16 cellular contexts compared by ENCODE assay signal in genomic region chr17:27810902-27811557, GRCh38. TPM values are rescaled to one million over a fixed set of nuclear protein-coding genes. Genes with fewer than 3 reads are reported as not detected.
A peak's percentile ranks its signal among the peaks of the same experiment; 100 is the strongest.
DNase-seq lines count a peak whose midpoint lies in the region; ATAC-seq, FAIRE-seq and TF ChIP-seq lines count a peak whose summit lies in the region.
"Had no signal": no experiment of that assay in that cellular context is flagged by ENCODE, and none has a peak within 500 bp of the region (broad histone marks: within the 10 kb centered on the region; RNA-seq: fewer than 3 reads in every experiment).

No MANE protein-coding gene starts in this region.

- peaks cover 43% of the 10 kb centered on the region for H3K4me1 Mint-ChIP-seq in stimulated activated memory B cell treated with anti-CD40 and anti-IgM and Interleukin-4, amounts not matched to agents 10 μg/mL and 1 μg/mL and 100 μg/mL, for 72 hours

- no peak overlapping the region for H3K4me3 ChIP-seq in OCI-LY3 (ENCODE audit: low read length)
- no peak overlapping the region for H3K4me3 ChIP-seq in endothelial cell of umbilical vein (replicated peaks in 1 of 3; ENCODE audit: insufficient read depth in 1 of 3, low read depth in 1 of 3, low read length in 3 of 3)
- H3K4me3 ChIP-seq: prostate gland, tibial artery had no signal

- no peak for TF ChIP-seq POLR2A in endothelial cell of umbilical vein (IDR thresholded peaks at IDR 0.05; ENCODE audit: low read depth, low read length)

- no peak for ATAC-seq in activated naive CD4-positive, alpha-beta T cell treated with anti-CD3 and anti-CD28 coated beads, Interleukin-2, amount 50 U/mL, for 72 hours
- no peak for ATAC-seq in stimulated activated memory B cell treated with anti-CD40 and anti-IgM and Interleukin-4, amounts not matched to agents 10 μg/mL and 1 μg/mL and 100 μg/mL, for 72 hours
- no peak for ATAC-seq in omental fat pad (ENCODE audit: low FRiP score)

- POLR2A ChIA-PET in endothelial cell of umbilical vein (lab: Charles Lee): no interaction called here

- dilution Hi-C loops in endothelial cell of umbilical vein (cut with MboI; ENCODE audit: extremely low pct_ligation_motif_present, low sequenced_read_pairs): no loop called here

- no peak overlapping the region for H3K4me3 Mint-ChIP-seq in stimulated activated memory B cell treated with anti-CD40 and anti-IgM and Interleukin-4, amounts not matched to agents 10 μg/mL and 1 μg/mL and 100 μg/mL, for 72 hours
- H3K4me3 Mint-ChIP-seq: brain had no signal

- BruUV-seq in endothelial cell of umbilical vein (replicated peaks; lab: Mats Ljungman, UMichigan): no TSS peak

- no peak overlapping the region for H2AFZ ChIP-seq in OCI-LY3 (ENCODE audit: low read depth, low read length)
- H2AFZ ChIP-seq in endothelial cell of umbilical vein (ENCODE audit: low read depth, low read length): no peak overlapping the region

- CTCF ChIA-PET in endothelial cell of umbilical vein (lab: Charles Lee): interaction anchor here (1.0 to 12.6 kb wide), 2 partner anchors 8 to 70 kb away, joined by 4 to 545 read pairs; no protein-coding TSS in a partner anchor

- no peaks in the 10 kb centered on the region for H3K9me3 ChIP-seq in OCI-LY3 (ENCODE audit: insufficient read depth, low read length)
- no peaks in the 10 kb centered on the region for H3K9me3 ChIP-seq in endothelial cell of umbilical vein (replicated peaks; ENCODE audit: control insufficient read depth, insufficient read depth, low read length)
- H3K9me3 ChIP-seq: prostate gland, tibial artery had no signal

- DNase-seq in activated naive CD4-positive, alpha-beta T cell treated with anti-CD3 and anti-CD28 coated beads, Interleukin-2, amount 50 U/mL, for 72 hours (ENCODE audit: low spot score in 2 of 2): no peak
- no peak for DNase-seq in activated naive CD4-positive, alpha-beta T cell (lab: John Stamatoyannopoulos, UW)
- DNase-seq in endothelial cell of umbilical vein (ENCODE audit: low read depth, low spot score) (peak; percentile 10), omental fat pad (ENCODE audit: low spot score) (no peak)
- DNase-seq in stimulated activated CD8-positive, alpha-beta memory T cell treated with anti-CD3 and anti-CD28 coated beads, Interleukin-4, amount 100 ng/mL, for 48 hours: no peak
- no peak for DNase-seq in activated CD4-positive, CD25-positive, alpha-beta regulatory T cell treated with anti-CD3 and anti-CD28 coated beads, Interleukin-2, amount 50 U/mL, for 72 hours
- DNase-seq: activated T-cell treated with anti-CD3 and anti-CD28 coated beads, Interleukin-2, amount 50 U/mL, for 4 hours; effector CD8-positive, alpha-beta T cell; midbrain; NCI-H2081; tibial artery had no signal

- H3K4me2 ChIP-seq in OCI-LY3 (ENCODE audit: low read length): peak overlapping the region; percentile 61
- no peak overlapping the region for H3K4me2 ChIP-seq in endothelial cell of umbilical vein (ENCODE audit: insufficient read depth, low read length)

- no peaks in the 10 kb centered on the region for H3K27me3 Mint-ChIP-seq in stimulated activated memory B cell treated with anti-CD40 and anti-IgM and Interleukin-4, amounts not matched to agents 10 μg/mL and 1 μg/mL and 100 μg/mL, for 72 hours

- H3K36me3 ChIP-seq in OCI-LY3 (replicated peaks; ENCODE audit: low read depth, low read length): no peaks in the 10 kb centered on the region
- no peaks in the 10 kb centered on the region for H3K36me3 ChIP-seq in endothelial cell of umbilical vein (ENCODE audit: control insufficient read depth in 2 of 2, extremely low read depth in 1 of 2, insufficient read depth in 2 of 2, low read length in 2 of 2)
- H3K36me3 ChIP-seq: prostate gland, tibial artery had no signal

- H4K20me1 ChIP-seq in OCI-LY3 (ENCODE audit: insufficient read depth, low read length) (no peaks in the 10 kb centered on the region), endothelial cell of umbilical vein (replicated peaks; ENCODE audit: control insufficient read depth, extremely low read depth, insufficient read depth, low read length) (no peaks in the 10 kb centered on the region)

- intact Hi-C loops in endothelial cell of umbilical vein (cut with micrococcal nuclease): no loop called here

- no peak for TF ChIP-seq CTCF in OCI-LY3 (IDR thresholded peaks at IDR 0.05; ENCODE audit: low read depth, low read length)
- TF ChIP-seq CTCF in endothelial cell of umbilical vein (IDR thresholded peaks at IDR 0.05; ENCODE audit: extremely low read depth in 1 of 2, insufficient read depth in 1 of 2, low read depth in 1 of 2, low read length in 2 of 2): no peak
- no peak for TF ChIP-seq CTCF in omental fat pad (IDR thresholded peaks at IDR 0.05)

- no peaks in the 10 kb centered on the region for H3K36me3 Mint-ChIP-seq in activated naive CD4-positive, alpha-beta T cell treated with anti-CD3 and anti-CD28 coated beads, Interleukin-2, amount 50 U/mL, for 72 hours
- H3K36me3 Mint-ChIP-seq in stimulated activated memory B cell treated with anti-CD40 and anti-IgM and Interleukin-4, amounts not matched to agents 10 μg/mL and 1 μg/mL and 100 μg/mL, for 72 hours: no peaks in the 10 kb centered on the region
- H3K36me3 Mint-ChIP-seq: brain had no signal

- H3K27me3 ChIP-seq in OCI-LY3 (ENCODE audit: low read depth, low read length) (no peaks in the 10 kb centered on the region), endothelial cell of umbilical vein (ENCODE audit: control insufficient read depth in 2 of 2, insufficient read depth in 2 of 2, low read length in 2 of 2) (no peaks in the 10 kb centered on the region)
- H3K27me3 ChIP-seq: tibial artery had no signal

- no peaks in the 10 kb centered on the region for H3K9me1 ChIP-seq in endothelial cell of umbilical vein (replicated peaks; ENCODE audit: control insufficient read depth, extremely low read depth, insufficient read depth, low read length)

- peak; percentile 21 for FAIRE-seq in endothelial cell of umbilical vein (lab: Jason Lieb, UNC)
- FAIRE-seq: D721Med had no signal

- H3K4me1 ChIP-seq in OCI-LY3 (ENCODE audit: low read length) (peaks cover 52% of the 10 kb centered on the region), endothelial cell of umbilical vein (ENCODE audit: control insufficient read depth, extremely low read depth, insufficient read depth, low read length) (no peaks in the 10 kb centered on the region)
- H3K4me1 ChIP-seq: prostate gland had no signal

- H3K27ac ChIP-seq in OCI-LY3 (ENCODE audit: low read length): peak overlapping the region; percentile 47; the same call in 1 of the 2 replicates
- no peak overlapping the region for H3K27ac ChIP-seq in endothelial cell of umbilical vein (ENCODE audit: insufficient read depth, low read depth, low read length)
- H3K27ac ChIP-seq: prostate gland, tibial artery had no signal

- peaks cover 0 to 4% of the 10 kb centered on the region in 2 donors for H3K9me3 Mint-ChIP-seq in activated naive CD4-positive, alpha-beta T cell treated with anti-CD3 and anti-CD28 coated beads, Interleukin-2, amount 50 U/mL, for 72 hours
- no peaks in the 10 kb centered on the region for H3K9me3 Mint-ChIP-seq in stimulated activated memory B cell treated with anti-CD40 and anti-IgM and Interleukin-4, amounts not matched to agents 10 μg/mL and 1 μg/mL and 100 μg/mL, for 72 hours

- H3K9ac ChIP-seq in OCI-LY3 (ENCODE audit: low read length): peak overlapping the region; percentile 9; the same call in 1 of the 2 replicates
- H3K9ac ChIP-seq in endothelial cell of umbilical vein (replicated peaks; ENCODE audit: extremely low read depth, insufficient read depth, low read length): no peak overlapping the region

- peak overlapping the region; percentile 80 to 96 for H3K27ac Mint-ChIP-seq in activated naive CD4-positive, alpha-beta T cell treated with anti-CD3 and anti-CD28 coated beads, Interleukin-2, amount 50 U/mL, for 72 hours
- H3K27ac Mint-ChIP-seq in stimulated activated memory B cell treated with anti-CD40 and anti-IgM and Interleukin-4, amounts not matched to agents 10 μg/mL and 1 μg/mL and 100 μg/mL, for 72 hours: peak overlapping the region; percentile 40

- H3K79me2 ChIP-seq in OCI-LY3 (ENCODE audit: low read length) (no peaks in the 10 kb centered on the region), endothelial cell of umbilical vein (ENCODE audit: control insufficient read depth, insufficient read depth, low read length) (no peaks in the 10 kb centered on the region)

TF ChIP-seq in endothelial cell of umbilical vein, 7 proteins besides CTCF, POLR2A, EP300 and RAD21:
- TF ChIP-seq GATA2 (IDR thresholded peaks at IDR 0.05; ENCODE audit: insufficient read depth, insufficient read length, low read depth, low read length): peak; percentile 37
- no peak for TF ChIP-seq JUN (IDR thresholded peaks at IDR 0.05; ENCODE audit: borderline replicate concordance, insufficient read depth, insufficient read length, low read depth)

RNA-seq across cellular contexts. Expression of gene NOS2, which starts 10.7 kb away (rescaled TPM):
- total RNA-seq in activated naive CD4-positive, alpha-beta T cell treated with anti-CD3 and anti-CD28 coated beads, Interleukin-2, amount 50 U/mL, for 72 hours: not detected
- not detected in 2 replicates for total RNA-seq in endothelial cell of umbilical vein
- 0.01 TPM in 1 of 2 replicates, not detected in the other for polyA plus RNA-seq in endothelial cell of umbilical vein
- not detected in 2 replicates for polyA plus RNA-seq in endothelial cell of umbilical vein (2011; cell fraction: cytosol; rRNA removed)
- polyA plus RNA-seq in endothelial cell of umbilical vein (2011; cell fraction: nucleus; rRNA removed): not detected in 2 replicates
- not detected in 2 replicates for polyA plus RNA-seq in endothelial cell of umbilical vein (2012)
- polyA minus RNA-seq in endothelial cell of umbilical vein: not detected in 2 replicates
- polyA minus RNA-seq in endothelial cell of umbilical vein (2011; cell fraction: cytosol; rRNA and poly(A)+ RNA removed): not detected
- not detected in 2 replicates for polyA minus RNA-seq in endothelial cell of umbilical vein (2011; cell fraction: nucleus; rRNA and poly(A)+ RNA removed)
- total RNA-seq in omental fat pad: under 1 TPM in 2 of 4 donors, not detected in 2; 0.12 to 0.19 TPM
- total RNA-seq: activated T-cell treated with anti-CD3 and anti-CD28 coated beads, Interleukin-2, amount 50 U/mL, for 4 hours had no signal
